Comparison of ENCODE assay signal across 18 cellular contexts in the genomic region with DNA sequence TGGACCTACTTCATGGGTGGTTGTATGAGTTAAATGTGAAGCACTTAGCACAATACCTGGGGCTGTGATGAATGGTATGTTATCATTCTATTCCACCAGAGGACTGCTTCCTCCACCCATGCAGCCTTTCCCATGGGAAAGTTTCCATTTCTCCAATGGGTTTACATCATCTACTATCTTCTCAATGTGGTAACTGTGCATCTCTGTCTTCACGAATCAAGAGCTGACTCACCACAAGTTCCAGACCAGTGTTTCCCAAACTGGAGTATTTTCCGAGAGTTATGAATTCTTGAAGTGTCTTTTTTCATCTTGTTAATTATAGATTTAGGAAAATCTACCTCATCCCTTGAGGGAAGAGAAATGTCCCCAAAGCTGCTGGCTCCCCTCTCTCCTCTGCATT.
A peak's percentile ranks its signal among the peaks of the same experiment; 100 is the strongest.
DNase-seq lines count a peak whose midpoint lies in the region; ATAC-seq and TF ChIP-seq lines count a peak whose summit lies in the region.
"Had no signal": no experiment of that assay in that cellular context is flagged by ENCODE, and none has a peak within 500 bp of the region (broad histone marks: within the 10 kb centered on the region; RNA-seq: fewer than 3 reads in every experiment).

No MANE protein-coding gene starts in this region.

- intact Hi-C loops in left colon (cut with DNase I, micrococcal nuclease) = no loop called here

- DNase-seq in AG20443 (ENCODE audit: low spot score) (peak; percentile 19), RPMI7951 (ENCODE audit: low read depth) (peak; percentile 9), inferior parietal cortex (ENCODE audit: extremely low spot score) (peak; percentile 46), left colon (no peak)
- DNase-seq in stimulated activated CD4-positive, alpha-beta T cell treated with anti-CD3 and anti-CD28 coated beads, Interleukin-4, amount 100 ng/mL, for 24 hours = no peak
- DNase-seq: DMS153, DND-41, HCEC 1CT, MM.1S, NCI-H2029, NCI-H2227 treated with DMSO at 0.1 percent for 48 hours, NCI-H510A, NCI-H69, SIG-M5, SW 1271 had no signal

- no peak for ATAC-seq in SK-N-SH treated with all-trans-retinoic acid at 6 μM for 48 hours
- ATAC-seq in GM21717 (IDR thresholded peaks at IDR 0.05; ENCODE audit: unreplicated experiment) = no peak
- no peak for ATAC-seq in left colon
- ATAC-seq: Panc1 had no signal

TF ChIP-seq in SK-N-SH treated with all-trans-retinoic acid at 6 μM for 48 hours, 23 proteins besides CTCF, POLR2A, EP300 and RAD21:
- no peak for TF ChIP-seq ZNF70 (CRISPR knock-in tag; IDR thresholded peaks at IDR 0.05)
- no peak for TF ChIP-seq ZNF8 (CRISPR knock-in tag; IDR thresholded peaks at IDR 0.05)
- TF ChIP-seq, protein P1, sequence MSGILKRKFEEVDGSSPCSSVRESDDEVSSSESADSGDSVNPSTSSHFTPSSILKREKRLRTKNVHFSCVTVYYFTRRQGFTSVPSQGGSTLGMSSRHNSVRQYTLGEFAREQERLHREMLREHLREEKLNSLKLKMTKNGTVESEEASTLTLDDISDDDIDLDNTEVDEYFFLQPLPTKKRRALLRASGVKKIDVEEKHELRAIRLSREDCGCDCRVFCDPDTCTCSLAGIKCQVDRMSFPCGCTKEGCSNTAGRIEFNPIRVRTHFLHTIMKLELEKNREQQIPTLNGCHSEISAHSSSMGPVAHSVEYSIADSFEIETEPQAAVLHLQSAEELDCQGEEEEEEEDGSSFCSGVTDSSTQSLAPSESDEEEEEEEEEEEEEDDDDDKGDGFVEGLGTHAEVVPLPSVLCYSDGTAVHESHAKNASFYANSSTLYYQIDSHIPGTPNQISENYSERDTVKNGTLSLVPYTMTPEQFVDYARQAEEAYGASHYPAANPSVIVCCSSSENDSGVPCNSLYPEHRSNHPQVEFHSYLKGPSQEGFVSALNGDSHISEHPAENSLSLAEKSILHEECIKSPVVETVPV (CRISPR knock-in tag; IDR thresholded peaks at IDR 0.05) = no peak
- no peak for TF ChIP-seq ARNTL (CRISPR knock-in tag; IDR thresholded peaks at IDR 0.05; ENCODE audit: borderline replicate concordance, low read depth)
- TF ChIP-seq, protein P2, sequence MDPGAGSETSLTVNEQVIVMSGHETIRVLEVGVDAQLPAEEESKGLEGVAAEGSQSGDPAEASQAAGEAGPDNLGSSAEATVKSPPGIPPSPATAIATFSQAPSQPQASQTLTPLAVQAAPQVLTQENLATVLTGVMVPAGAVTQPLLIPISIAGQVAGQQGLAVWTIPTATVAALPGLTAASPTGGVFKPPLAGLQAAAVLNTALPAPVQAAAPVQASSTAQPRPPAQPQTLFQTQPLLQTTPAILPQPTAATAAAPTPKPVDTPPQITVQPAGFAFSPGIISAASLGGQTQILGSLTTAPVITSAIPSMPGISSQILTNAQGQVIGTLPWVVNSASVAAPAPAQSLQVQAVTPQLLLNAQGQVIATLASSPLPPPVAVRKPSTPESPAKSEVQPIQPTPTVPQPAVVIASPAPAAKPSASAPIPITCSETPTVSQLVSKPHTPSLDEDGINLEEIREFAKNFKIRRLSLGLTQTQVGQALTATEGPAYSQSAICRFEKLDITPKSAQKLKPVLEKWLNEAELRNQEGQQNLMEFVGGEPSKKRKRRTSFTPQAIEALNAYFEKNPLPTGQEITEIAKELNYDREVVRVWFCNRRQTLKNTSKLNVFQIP (CRISPR knock-in tag; IDR thresholded peaks at IDR 0.05; ENCODE audit: borderline replicate concordance, low read depth) = no peak
- TF ChIP-seq GLIS3 (CRISPR knock-in tag; IDR thresholded peaks at IDR 0.05) = no peak
- no peak for TF ChIP-seq ZC3H10 (CRISPR knock-in tag; IDR thresholded peaks at IDR 0.05)
- no peak for TF ChIP-seq ESRRG (CRISPR knock-in tag; IDR thresholded peaks at IDR 0.05)
- TF ChIP-seq RARB (CRISPR knock-in tag; IDR thresholded peaks at IDR 0.05) = no peak
- no peak for TF ChIP-seq ISL1 (CRISPR knock-in tag; IDR thresholded peaks at IDR 0.05)
- TF ChIP-seq, protein P3, sequence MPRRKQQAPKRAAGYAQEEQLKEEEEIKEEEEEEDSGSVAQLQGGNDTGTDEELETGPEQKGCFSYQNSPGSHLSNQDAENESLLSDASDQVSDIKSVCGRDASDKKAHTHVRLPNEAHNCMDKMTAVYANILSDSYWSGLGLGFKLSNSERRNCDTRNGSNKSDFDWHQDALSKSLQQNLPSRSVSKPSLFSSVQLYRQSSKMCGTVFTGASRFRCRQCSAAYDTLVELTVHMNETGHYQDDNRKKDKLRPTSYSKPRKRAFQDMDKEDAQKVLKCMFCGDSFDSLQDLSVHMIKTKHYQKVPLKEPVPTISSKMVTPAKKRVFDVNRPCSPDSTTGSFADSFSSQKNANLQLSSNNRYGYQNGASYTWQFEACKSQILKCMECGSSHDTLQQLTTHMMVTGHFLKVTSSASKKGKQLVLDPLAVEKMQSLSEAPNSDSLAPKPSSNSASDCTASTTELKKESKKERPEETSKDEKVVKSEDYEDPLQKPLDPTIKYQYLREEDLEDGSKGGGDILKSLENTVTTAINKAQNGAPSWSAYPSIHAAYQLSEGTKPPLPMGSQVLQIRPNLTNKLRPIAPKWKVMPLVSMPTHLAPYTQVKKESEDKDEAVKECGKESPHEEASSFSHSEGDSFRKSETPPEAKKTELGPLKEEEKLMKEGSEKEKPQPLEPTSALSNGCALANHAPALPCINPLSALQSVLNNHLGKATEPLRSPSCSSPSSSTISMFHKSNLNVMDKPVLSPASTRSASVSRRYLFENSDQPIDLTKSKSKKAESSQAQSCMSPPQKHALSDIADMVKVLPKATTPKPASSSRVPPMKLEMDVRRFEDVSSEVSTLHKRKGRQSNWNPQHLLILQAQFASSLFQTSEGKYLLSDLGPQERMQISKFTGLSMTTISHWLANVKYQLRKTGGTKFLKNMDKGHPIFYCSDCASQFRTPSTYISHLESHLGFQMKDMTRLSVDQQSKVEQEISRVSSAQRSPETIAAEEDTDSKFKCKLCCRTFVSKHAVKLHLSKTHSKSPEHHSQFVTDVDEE (CRISPR knock-in tag; IDR thresholded peaks at IDR 0.05) = no peak
- TF ChIP-seq, protein P4, sequence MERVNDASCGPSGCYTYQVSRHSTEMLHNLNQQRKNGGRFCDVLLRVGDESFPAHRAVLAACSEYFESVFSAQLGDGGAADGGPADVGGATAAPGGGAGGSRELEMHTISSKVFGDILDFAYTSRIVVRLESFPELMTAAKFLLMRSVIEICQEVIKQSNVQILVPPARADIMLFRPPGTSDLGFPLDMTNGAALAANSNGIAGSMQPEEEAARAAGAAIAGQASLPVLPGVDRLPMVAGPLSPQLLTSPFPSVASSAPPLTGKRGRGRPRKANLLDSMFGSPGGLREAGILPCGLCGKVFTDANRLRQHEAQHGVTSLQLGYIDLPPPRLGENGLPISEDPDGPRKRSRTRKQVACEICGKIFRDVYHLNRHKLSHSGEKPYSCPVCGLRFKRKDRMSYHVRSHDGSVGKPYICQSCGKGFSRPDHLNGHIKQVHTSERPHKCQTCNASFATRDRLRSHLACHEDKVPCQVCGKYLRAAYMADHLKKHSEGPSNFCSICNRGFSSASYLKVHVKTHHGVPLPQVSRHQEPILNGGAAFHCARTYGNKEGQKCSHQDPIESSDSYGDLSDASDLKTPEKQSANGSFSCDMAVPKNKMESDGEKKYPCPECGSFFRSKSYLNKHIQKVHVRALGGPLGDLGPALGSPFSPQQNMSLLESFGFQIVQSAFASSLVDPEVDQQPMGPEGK (CRISPR knock-in tag; IDR thresholded peaks at IDR 0.05; ENCODE audit: borderline replicate concordance) = no peak
- no peak for TF ChIP-seq OSR1 (CRISPR knock-in tag; IDR thresholded peaks at IDR 0.05)
- TF ChIP-seq ZFP30 (CRISPR knock-in tag; IDR thresholded peaks at IDR 0.05) = no peak
- TF ChIP-seq TOX (CRISPR knock-in tag; IDR thresholded peaks at IDR 0.05; ENCODE audit: borderline replicate concordance) = no peak
- TF ChIP-seq, protein P5, sequence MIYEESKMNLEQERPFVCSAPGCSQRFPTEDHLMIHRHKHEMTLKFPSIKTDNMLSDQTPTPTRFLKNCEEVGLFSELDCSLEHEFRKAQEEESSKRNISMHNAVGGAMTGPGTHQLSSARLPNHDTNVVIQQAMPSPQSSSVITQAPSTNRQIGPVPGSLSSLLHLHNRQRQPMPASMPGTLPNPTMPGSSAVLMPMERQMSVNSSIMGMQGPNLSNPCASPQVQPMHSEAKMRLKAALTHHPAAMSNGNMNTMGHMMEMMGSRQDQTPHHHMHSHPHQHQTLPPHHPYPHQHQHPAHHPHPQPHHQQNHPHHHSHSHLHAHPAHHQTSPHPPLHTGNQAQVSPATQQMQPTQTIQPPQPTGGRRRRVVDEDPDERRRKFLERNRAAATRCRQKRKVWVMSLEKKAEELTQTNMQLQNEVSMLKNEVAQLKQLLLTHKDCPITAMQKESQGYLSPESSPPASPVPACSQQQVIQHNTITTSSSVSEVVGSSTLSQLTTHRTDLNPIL (CRISPR knock-in tag; IDR thresholded peaks at IDR 0.05; ENCODE audit: low read depth) = no peak
- TF ChIP-seq ZNF565 (CRISPR knock-in tag; conservative IDR thresholded peaks at IDR 0.05; ENCODE audit: low read depth) = no peak
- no peak for TF ChIP-seq BACH2 (CRISPR knock-in tag; IDR thresholded peaks at IDR 0.05; ENCODE audit: borderline replicate concordance)
- TF ChIP-seq SNAI2 (CRISPR knock-in tag; IDR thresholded peaks at IDR 0.05) = no peak
TF ChIP-seq in SK-N-SH treated with all-trans-retinoic acid at 6 μM for 48 hours: peak in this region for 0.

Comparison
In these comparisons a context has a peak if more than half of its experiments do, and no peak if none do; other contexts are left out.
1. DNase-seq: peak in AG20443 (single experiment), RPMI7951 (single experiment) and inferior parietal cortex (single experiment); none in stimulated activated CD4-positive, alpha-beta T cell treated with anti-CD3 and anti-CD28 coated beads, Interleukin-4, amount 100 ng/mL, for 24 hours (single experiment) and left colon (0 of 2).